Comparison of ENCODE assay signal across 9 cellular contexts in the genomic region with DNA sequence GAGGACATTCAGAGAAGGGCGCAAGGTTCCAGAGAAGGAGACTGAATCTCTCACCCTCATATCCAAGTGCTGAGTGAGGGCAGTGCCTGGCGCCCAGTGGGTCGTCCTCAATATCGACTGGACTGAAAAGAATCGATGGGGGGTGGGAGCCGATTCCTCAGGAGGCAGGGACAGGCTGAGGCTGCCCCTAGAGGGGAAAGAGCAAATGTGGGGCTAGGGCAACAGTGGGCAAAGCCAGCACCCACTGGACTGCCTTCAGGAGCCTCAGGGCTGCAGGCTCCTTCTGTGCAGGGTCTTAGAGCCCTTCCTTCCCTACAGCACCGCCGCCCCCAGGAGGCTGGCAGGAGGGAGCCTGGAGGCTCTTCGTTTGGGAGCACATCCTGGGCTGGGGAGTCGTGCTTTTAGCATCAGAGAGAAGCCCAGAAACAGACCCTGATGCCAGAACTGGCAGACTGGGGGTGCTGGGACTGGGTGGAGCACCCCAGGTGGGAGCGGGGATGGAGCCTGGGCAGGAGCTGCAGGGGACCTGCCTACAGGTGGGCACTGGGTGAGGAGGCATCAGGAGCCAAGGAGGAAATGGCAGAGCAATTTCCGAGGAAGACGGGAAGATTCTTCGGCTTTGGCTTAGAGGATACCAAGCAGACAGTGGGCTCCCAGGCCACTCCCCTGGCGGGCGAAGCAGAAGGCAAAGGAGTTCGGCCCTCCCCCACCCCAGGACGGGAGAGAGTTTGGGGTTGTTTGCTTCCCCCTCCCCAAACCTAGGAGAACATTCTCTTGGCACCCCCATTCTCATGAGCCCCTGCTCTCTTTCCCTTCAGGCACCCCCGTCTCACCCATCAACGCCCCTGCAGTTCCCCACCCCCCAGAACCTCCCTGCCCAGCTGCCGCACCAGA. TPM values are rescaled to one million over a fixed set of nuclear protein-coding genes. Genes with fewer than 3 reads are reported as not detected.
DNase-seq lines count a peak whose midpoint lies in the region; ATAC-seq and TF ChIP-seq lines count a peak whose summit lies in the region.
"Had no signal": no experiment of that assay in that cellular context is flagged by ENCODE, and none has a peak within 500 bp of the region (broad histone marks: within the 10 kb centered on the region; RNA-seq: fewer than 3 reads in every experiment).

No MANE protein-coding gene starts in this region.

- BruUV-seq in Calu3 (replicated peaks; lab: Mats Ljungman, UMichigan) (no TSS peak), PC-3 (replicated peaks; lab: Mats Ljungman, UMichigan) (TSS peak; percentile 56)

- H3K9me3 ChIP-seq in PC-3 (ENCODE audit: low read length) = no peaks in the 10 kb centered on the region
- H3K9me3 ChIP-seq in effector memory CD4-positive, alpha-beta T cell (ENCODE audit: control insufficient read depth, low read length) = no peaks in the 10 kb centered on the region
- no peaks in the 10 kb centered on the region for H3K9me3 ChIP-seq in osteoblast (ENCODE audit: low read depth, low read length)

- H4K20me1 ChIP-seq in PC-3 (ENCODE audit: low read length) = no peaks in the 10 kb centered on the region
- H4K20me1 ChIP-seq in osteoblast (ENCODE audit: insufficient read depth, low read length) = peaks cover 6% of the 10 kb centered on the region

- CTCF ChIA-PET in Calu3 (lab: Charles Lee) (no interaction called here), PC-3 (lab: Charles Lee) (interaction anchor here (0.6 to 0.8 kb wide), 2 partner anchors 66 to 153 kb away, joined by 3 to 4 read pairs; no protein-coding TSS in a partner anchor)

- H2AFZ ChIP-seq in PC-3 (ENCODE audit: low read length) (peak overlapping the region; percentile 58), osteoblast (ENCODE audit: low read length) (no peak overlapping the region)

- POLR2A ChIA-PET in PC-3 (lab: Charles Lee; ENCODE audit: unreplicated experiment) = no interaction called here

- peaks cover 9% of the 10 kb centered on the region for H3K27me3 ChIP-seq in PC-3 (ENCODE audit: low read length)
- H3K27me3 ChIP-seq in effector memory CD4-positive, alpha-beta T cell (replicated peaks; ENCODE audit: control insufficient read depth, insufficient read depth, low read length, poor library complexity, severe bottlenecking) = peaks cover 14% of the 10 kb centered on the region
- H3K27me3 ChIP-seq in osteoblast (ENCODE audit: insufficient read depth, low read length) = peaks cover 44% of the 10 kb centered on the region

- H3K36me3 ChIP-seq in PC-3 (ENCODE audit: low read depth, low read length) (no peaks in the 10 kb centered on the region), osteoblast (ENCODE audit: insufficient read depth, low read length) (no peaks in the 10 kb centered on the region)
- H3K36me3 ChIP-seq in effector memory CD4-positive, alpha-beta T cell (ENCODE audit: control insufficient read depth, insufficient read depth, low read length) = no peaks in the 10 kb centered on the region

- DNase-seq in Calu3 = no peak
- no peak for DNase-seq in PC-3
- DNase-seq in effector memory CD4-positive, alpha-beta T cell = no peak
- no peak for DNase-seq in osteoblast (ENCODE audit: insufficient read length, low spot score, missing footprints)
- DNase-seq in ecto neural progenitor cell (ENCODE audit: low spot score) = no peak
- DNase-seq: foreskin keratinocyte had no signal

- intact Hi-C loops in Calu3 (cut with micrococcal nuclease; ENCODE audit: unreplicated experiment) = no loop called here
- intact Hi-C loops in PC-3 (cut with micrococcal nuclease) = loop anchor here (2.0 to 5.0 kb wide), 3 partner anchors 37 to 153 kb away; no protein-coding TSS in a partner anchor

- H3K27me3 Mint-ChIP-seq in Calu3 (ENCODE audit: unreplicated experiment) = peaks cover 66% of the 10 kb centered on the region

- no peaks in the 10 kb centered on the region for H3K9me3 Mint-ChIP-seq in Calu3 (ENCODE audit: low read depth, unreplicated experiment)

- peak overlapping the region; percentile 25; the same call in 1 of the 2 replicates for H3K9ac ChIP-seq in PC-3 (ENCODE audit: low read length)

- H3F3A ChIP-seq in PC-3 (ENCODE audit: low read length, unreplicated experiment) = no peaks in the 10 kb centered on the region

- H3K79me2 ChIP-seq in PC-3 (ENCODE audit: low read length) (no peaks in the 10 kb centered on the region), osteoblast (ENCODE audit: insufficient read depth, low read length) (no peaks in the 10 kb centered on the region)

- no peak for ATAC-seq in PC-3
- ATAC-seq in GM19395 (IDR thresholded peaks at IDR 0.05; ENCODE audit: unreplicated experiment) = no peak
- ATAC-seq in GM19351 (IDR thresholded peaks at IDR 0.05; ENCODE audit: unreplicated experiment) = no peak
- no peak for ATAC-seq in esophagus mucosa

- H3K27ac ChIP-seq in PC-3 (ENCODE audit: low read length) (no peak overlapping the region), osteoblast (ENCODE audit: low read depth, low read length) (no peak overlapping the region)
- no peak overlapping the region for H3K27ac ChIP-seq in effector memory CD4-positive, alpha-beta T cell (ENCODE audit: insufficient read depth, low read length, poor library complexity, severe bottlenecking)
- H3K27ac ChIP-seq: foreskin keratinocyte had no signal

- H3K4me3 ChIP-seq in PC-3 (ENCODE audit: low read length) = peak overlapping the region; percentile 84
- peak overlapping the region; percentile 21 for H3K4me3 ChIP-seq in effector memory CD4-positive, alpha-beta T cell (ENCODE audit: insufficient read depth, low read depth, low read length, poor library complexity, severe bottlenecking)
- peak overlapping the region; percentile 63 for H3K4me3 ChIP-seq in osteoblast (ENCODE audit: insufficient read depth, low read length)

- H3K4me2 ChIP-seq in PC-3 (ENCODE audit: low read length) (peak overlapping the region; percentile 99), osteoblast (ENCODE audit: insufficient read depth, low read length) (peak overlapping the region; percentile 64)

- H3K4me3 Mint-ChIP-seq in Calu3 (ENCODE audit: low read depth, unreplicated experiment) = peak overlapping the region; percentile 64

- TF ChIP-seq CTCF in Calu3 (IDR thresholded peaks at IDR 0.05; ENCODE audit: unreplicated experiment) = no peak
- TF ChIP-seq CTCF in PC-3 (conservative IDR thresholded peaks at IDR 0.05; ENCODE audit: low read depth, low read length) = peak; percentile 36; the same call in 1 of the 2 replicates
- TF ChIP-seq CTCF in osteoblast (IDR thresholded peaks at IDR 0.05; ENCODE audit: extremely low read depth, low read depth, low read length) = no peak

- H3K36me3 Mint-ChIP-seq in Calu3 (ENCODE audit: insufficient read depth, unreplicated experiment) = peaks cover 26% of the 10 kb centered on the region

- no peaks in the 10 kb centered on the region for H3K9me2 ChIP-seq in PC-3 (replicated peaks; ENCODE audit: low read length)

- peaks cover 12% of the 10 kb centered on the region for H3K4me1 Mint-ChIP-seq in Calu3 (ENCODE audit: low read depth, unreplicated experiment)

- peak overlapping the region; percentile 20 for H3K27ac Mint-ChIP-seq in Calu3 (ENCODE audit: unreplicated experiment)

- peaks cover 16% of the 10 kb centered on the region for H3K4me1 ChIP-seq in PC-3 (ENCODE audit: insufficient read depth, low read length)
- H3K4me1 ChIP-seq in effector memory CD4-positive, alpha-beta T cell (ENCODE audit: control insufficient read depth, insufficient read depth, low read length, poor library complexity, severe bottlenecking) = peaks cover 8% of the 10 kb centered on the region
- peaks cover 4% of the 10 kb centered on the region for H3K4me1 ChIP-seq in osteoblast (ENCODE audit: insufficient read depth, low read length)
- H3K4me1 ChIP-seq: foreskin keratinocyte had no signal

RNA-seq across cellular contexts. Expression of a gene that starts 1.2 kb away (rescaled TPM):
- total RNA-seq in Calu3 (2022) = 4.4 and 6.3 TPM in 2 replicates
- 21.5 and 23.2 TPM in 2 replicates for total RNA-seq in PC-3 (2014; rRNA removed)
- total RNA-seq in osteoblast = 3.6 and 6.8 TPM in 2 replicates
- total RNA-seq in esophagus mucosa = 3.6 TPM

Comparison
In these comparisons a context has a peak if more than half of its experiments do, and no peak if none do; other contexts are left out.
1. H3K4me3 ChIP-seq: peak in every context shown above with its lines; median percentile 84 in PC-3; 63 in osteoblast; 21 in effector memory CD4-positive, alpha-beta T cell.